In genomic region chr15:89399070-89399389, GRCh38 we compare ENCODE assay signal across 9 cellular contexts.
A peak's percentile ranks its signal among the peaks of the same experiment; 100 is the strongest.
DNase-seq lines count a peak whose midpoint lies in the region; ATAC-seq, FAIRE-seq and TF ChIP-seq lines count a peak whose summit lies in the region.
"Had no signal": no experiment of that assay in that cellular context is flagged by ENCODE, and none has a peak within 500 bp of the region (broad histone marks: within the 10 kb centered on the region; RNA-seq: fewer than 3 reads in every experiment).

No MANE protein-coding gene starts in this region.

- peaks cover 60% of the 10 kb centered on the region for H4K20me1 ChIP-seq in GM23338 (replicated peaks; ENCODE audit: insufficient read depth)

- no peak overlapping the region for H2AFZ ChIP-seq in GM23338

- intact Hi-C loops in naive thymus-derived CD4-positive, alpha-beta T cell (cut with micrococcal nuclease): no loop called here

- no peaks in the 10 kb centered on the region for H3K9me3 ChIP-seq in CD8-positive, alpha-beta memory T cell (ENCODE audit: low read length)
- no peaks in the 10 kb centered on the region for H3K9me3 ChIP-seq in naive thymus-derived CD4-positive, alpha-beta T cell (ENCODE audit: control insufficient read depth in 2 of 3, low read length in 3 of 3)
- no peaks in the 10 kb centered on the region for H3K9me3 ChIP-seq in small intestine (ENCODE audit: control insufficient read depth, low read depth)
- H3K9me3 ChIP-seq: suprapubic skin had no signal

- H3K4me1 ChIP-seq in CD8-positive, alpha-beta memory T cell (ENCODE audit: insufficient read depth, low read length): no peaks in the 10 kb centered on the region
- H3K4me1 ChIP-seq in GM23338 (ENCODE audit: insufficient read depth) (peaks cover 35% of the 10 kb centered on the region), small intestine (ENCODE audit: control insufficient read depth in 2 of 2, insufficient read depth in 1 of 2, low read depth in 1 of 2, low read length in 1 of 2) (peaks cover 0 to 3% of the 10 kb centered on the region in 2 donors)
- peaks cover 3 to 6% of the 10 kb centered on the region in 2 donors for H3K4me1 ChIP-seq in naive thymus-derived CD4-positive, alpha-beta T cell (ENCODE audit: control insufficient read depth in 2 of 2, insufficient read depth in 2 of 2, low read length in 2 of 2)

- no peaks in the 10 kb centered on the region for H3K9me3 Mint-ChIP-seq in CD8-positive, alpha-beta memory T cell
- H3K9me3 Mint-ChIP-seq in GM23338: no peaks in the 10 kb centered on the region
- no peaks in the 10 kb centered on the region for H3K9me3 Mint-ChIP-seq in WTC11
- no peaks in the 10 kb centered on the region for H3K9me3 Mint-ChIP-seq in naive thymus-derived CD4-positive, alpha-beta T cell

- H3K4me3 Mint-ChIP-seq in CD8-positive, alpha-beta memory T cell: peak overlapping the region; percentile 48 to 93 (median 82)
- H3K4me3 Mint-ChIP-seq in GM23338 (peak overlapping the region; percentile 29; the same call in 1 of the 3 replicates), WTC11 (peak overlapping the region; percentile 63)
- peak overlapping the region; percentile 28 to 80 (median 70) for H3K4me3 Mint-ChIP-seq in naive thymus-derived CD4-positive, alpha-beta T cell

- peaks cover 31% of the 10 kb centered on the region for H3F3A ChIP-seq in GM23338 (replicated peaks; ENCODE audit: low read depth)

- peaks cover 4 to 16% (median 9%) of the 10 kb centered on the region in 3 donors for H3K4me1 Mint-ChIP-seq in CD8-positive, alpha-beta memory T cell
- H3K4me1 Mint-ChIP-seq in GM23338: peaks cover 31% of the 10 kb centered on the region
- H3K4me1 Mint-ChIP-seq in WTC11: peaks cover 42% of the 10 kb centered on the region
- H3K4me1 Mint-ChIP-seq in naive thymus-derived CD4-positive, alpha-beta T cell: peaks cover 6 to 22% (median 15%) of the 10 kb centered on the region in 7 donors

- 1 to 9% (median 6%) methylated on average over 7 of the region's 7 CpGs for WGBS in small intestine, 3 donors

- no peaks in the 10 kb centered on the region for H3K36me3 ChIP-seq in CD8-positive, alpha-beta memory T cell (ENCODE audit: insufficient read depth, low read length)
- H3K36me3 ChIP-seq in GM23338 (ENCODE audit: insufficient read depth) (no peaks in the 10 kb centered on the region; the same call in 1 of the 2 replicates), small intestine (ENCODE audit: control insufficient read depth in 2 of 2, insufficient read depth in 2 of 2, low read length in 2 of 2) (no peaks in the 10 kb centered on the region)
- no peaks in the 10 kb centered on the region for H3K36me3 ChIP-seq in naive thymus-derived CD4-positive, alpha-beta T cell (ENCODE audit: control insufficient read depth in 2 of 3, insufficient read depth in 3 of 3, low read length in 3 of 3)
- H3K36me3 ChIP-seq: suprapubic skin had no signal

- POLR2A ChIA-PET in CD8-positive, alpha-beta memory T cell (lab: Charles Lee): no interaction called here
- POLR2A ChIA-PET in WTC11 (lab: Charles Lee): no interaction called here
- POLR2A ChIA-PET in naive thymus-derived CD4-positive, alpha-beta T cell (lab: Charles Lee): no interaction called here
- POLR2A ChIA-PET in RWPE1 (lab: Yijun Ruan, JAX; ENCODE audit: low non-redundant PET): interaction anchor here (1.0 kb wide), 1 partner anchor 19 kb away, joined by 3 read pairs; no protein-coding TSS in a partner anchor

- H3K79me2 ChIP-seq in GM23338 (replicated peaks; ENCODE audit: insufficient read depth): no peaks in the 10 kb centered on the region

- no peak overlapping the region for H3K27ac ChIP-seq in CD8-positive, alpha-beta memory T cell (ENCODE audit: low read depth, low read length)
- H3K27ac ChIP-seq in GM23338 (ENCODE audit: low read depth): no peak overlapping the region
- H3K27ac ChIP-seq in naive thymus-derived CD4-positive, alpha-beta T cell (ENCODE audit: low read depth, low read length): no peak overlapping the region
- H3K27ac ChIP-seq in small intestine (ENCODE audit: low read depth in 1 of 2, low read length in 1 of 2): no peak overlapping the region
- H3K27ac ChIP-seq in RWPE1: no peak overlapping the region
- H3K27ac ChIP-seq: suprapubic skin had no signal

- peaks cover 40% of the 10 kb centered on the region for H3K27me3 ChIP-seq in CD8-positive, alpha-beta memory T cell (ENCODE audit: insufficient read depth, low read length, poor library complexity, severe bottlenecking)
- peaks cover 100% of the 10 kb centered on the region for H3K27me3 ChIP-seq in GM23338 (ENCODE audit: insufficient read depth)
- H3K27me3 ChIP-seq in naive thymus-derived CD4-positive, alpha-beta T cell (ENCODE audit: control insufficient read depth in 2 of 2, insufficient read depth in 2 of 2, low read length in 2 of 2): peaks cover 5 to 28% of the 10 kb centered on the region in 2 donors
- H3K27me3 ChIP-seq in small intestine (ENCODE audit: control insufficient read depth in 2 of 2, insufficient read depth in 2 of 2, low read length in 2 of 2): peaks cover 2 to 36% of the 10 kb centered on the region in 2 donors

- peak overlapping the region; percentile 56 for H3K4me3 ChIP-seq in CD8-positive, alpha-beta memory T cell (ENCODE audit: low read length)
- H3K4me3 ChIP-seq in GM23338: peak overlapping the region; percentile 57
- peak overlapping the region; percentile 58 for H3K4me3 ChIP-seq in naive thymus-derived CD4-positive, alpha-beta T cell (ENCODE audit: low read length)
- H3K4me3 ChIP-seq in small intestine (ENCODE audit: low read depth in 1 of 2, low read length in 2 of 2): no peak overlapping the region

- H3K27me3 Mint-ChIP-seq in CD8-positive, alpha-beta memory T cell: peaks cover 32 to 62% of the 10 kb centered on the region in 2 donors
- peaks cover 99% of the 10 kb centered on the region for H3K27me3 Mint-ChIP-seq in GM23338 (ENCODE audit: insufficient read depth, low read depth, poor library complexity)
- H3K27me3 Mint-ChIP-seq in WTC11 (ENCODE audit: low read depth): peaks cover 99% of the 10 kb centered on the region
- H3K27me3 Mint-ChIP-seq in naive thymus-derived CD4-positive, alpha-beta T cell: peaks cover 51 to 79% (median 60%) of the 10 kb centered on the region in 5 donors

- FAIRE-seq in small intestine (lab: Jason Lieb, UNC): no peak

- DNase-seq in CD8-positive, alpha-beta memory T cell: no peak
- DNase-seq in GM23338 (ENCODE audit: low spot score) (no peak), WTC11 (ENCODE audit: low spot score) (no peak), small intestine (no peak), RWPE1 (ENCODE audit: low spot score) (no peak), COLO829 (ENCODE audit: low spot score) (no peak)
- DNase-seq in naive thymus-derived CD4-positive, alpha-beta T cell: no peak
- DNase-seq: effector CD8-positive, alpha-beta T cell had no signal

- no peak overlapping the region for H3K27ac Mint-ChIP-seq in CD8-positive, alpha-beta memory T cell
- no peak overlapping the region for H3K27ac Mint-ChIP-seq in GM23338
- H3K27ac Mint-ChIP-seq in WTC11: no peak overlapping the region
- no peak overlapping the region for H3K27ac Mint-ChIP-seq in naive thymus-derived CD4-positive, alpha-beta T cell

- H3K36me3 Mint-ChIP-seq in CD8-positive, alpha-beta memory T cell: peaks cover 0 to 7% (median 0%) of the 10 kb centered on the region in 3 donors
- H3K36me3 Mint-ChIP-seq in GM23338 (ENCODE audit: low read depth): no peaks in the 10 kb centered on the region
- no peaks in the 10 kb centered on the region for H3K36me3 Mint-ChIP-seq in WTC11
- H3K36me3 Mint-ChIP-seq in naive thymus-derived CD4-positive, alpha-beta T cell: peaks cover 0 to 2% (median 0%) of the 10 kb centered on the region in 5 donors

- no peaks in the 10 kb centered on the region for H3K9me2 ChIP-seq in GM23338 (ENCODE audit: insufficient read depth)

- H3K4me2 ChIP-seq in GM23338: peak overlapping the region; percentile 79

- CTCF ChIA-PET in CD8-positive, alpha-beta memory T cell (lab: Charles Lee): interaction anchor here (1.4 to 5.9 kb wide), 2 partner anchors 9 to 40 kb away, joined by 4 to 40 read pairs; no protein-coding TSS in a partner anchor
- CTCF ChIA-PET in WTC11 (lab: Charles Lee) (interaction anchor here (0.9 to 5.4 kb wide), 4 partner anchors 10 to 19 kb away, joined by 3 to 28 read pairs (median 6); no protein-coding TSS in a partner anchor), RWPE1 (lab: Yijun Ruan, JAX) (interaction anchor here (1.0 to 6.0 kb wide), 4 partner anchors 9 to 41 kb away, joined by 3 to 84 read pairs (median 4); no protein-coding TSS in a partner anchor)
- CTCF ChIA-PET in naive thymus-derived CD4-positive, alpha-beta T cell (lab: Charles Lee): interaction anchor here (1.4 kb wide), 1 partner anchor 41 kb away, joined by 6 read pairs; no protein-coding TSS in a partner anchor

- TF ChIP-seq CTCF in GM23338 (conservative IDR thresholded peaks at IDR 0.05; ENCODE audit: low read depth in 2 of 2) (no peak), WTC11 (IDR thresholded peaks at IDR 0.05) (no peak), RWPE1 (conservative IDR thresholded peaks at IDR 0.05; ENCODE audit: low read depth) (no peak)

- ATAC-seq in GM23338 (no peak), WTC11 (no peak)
- no peak for ATAC-seq in naive thymus-derived CD4-positive, alpha-beta T cell

TF ChIP-seq in GM23338, 12 proteins besides CTCF, POLR2A, EP300 and RAD21:
- TF ChIP-seq ETS1 (IDR thresholded peaks at IDR 0.05) (no peak), EZH2 (IDR thresholded peaks at IDR 0.05; ENCODE audit: low read depth, unreplicated experiment) (peak; percentile 78), EZH2phosphoT487 (IDR thresholded peaks at IDR 0.05; ENCODE audit: unreplicated experiment) (no peak)

TF ChIP-seq in WTC11, 78 proteins besides CTCF, POLR2A, EP300 and RAD21 (continues in another document):
- TF ChIP-seq STAT6 (CRISPR knock-in tag; conservative IDR thresholded peaks at IDR 0.05; ENCODE audit: low read depth) (no peak), RELA (CRISPR knock-in tag; IDR thresholded peaks at IDR 0.05; ENCODE audit: borderline replicate concordance) (no peak), NR1H2 (CRISPR knock-in tag; IDR thresholded peaks at IDR 0.05) (no peak)

Comparison
In these comparisons a context has a peak if more than half of its experiments do, and no peak if none do; other contexts are left out.
1. H3K4me3 ChIP-seq: peak in CD8-positive, alpha-beta memory T cell (single experiment), GM23338 (single experiment) and naive thymus-derived CD4-positive, alpha-beta T cell (single experiment); none in small intestine (0 of 2).
2. H3K4me3 Mint-ChIP-seq: peak in every context shown above with its lines; median percentile 82 in CD8-positive, alpha-beta memory T cell; 70 in naive thymus-derived CD4-positive, alpha-beta T cell; 63 in WTC11; 29 in GM23338.